In genomic region chr6:158707826-158708225, GRCh38 we compare ENCODE assay signal across 11 cellular contexts. TPM values are rescaled to one million over a fixed set of nuclear protein-coding genes. Genes with fewer than 3 reads are reported as not detected.
DNase-seq lines count a peak whose midpoint lies in the region; ATAC-seq, FAIRE-seq and TF ChIP-seq lines count a peak whose summit lies in the region.
"Had no signal": no experiment of that assay in that cellular context is flagged by ENCODE, and none has a peak within 500 bp of the region (broad histone marks: within the 10 kb centered on the region; RNA-seq: fewer than 3 reads in every experiment).

No MANE protein-coding gene starts in this region.

- POLR2A ChIA-PET in T-cell (lab: Charles Lee) = interaction anchor here in 1 of 2 donors (0.6 kb wide), 1 partner anchor 274 kb away, joined by 3 read pairs; no protein-coding TSS in a partner anchor

- H3K4me1 ChIP-seq in left lung (peaks cover 24 to 35% of the 10 kb centered on the region in 2 donors), thoracic aorta (ENCODE audit: control insufficient read depth in 1 of 2, low read depth in 2 of 2) (peaks cover 22 to 51% of the 10 kb centered on the region in 2 donors)

- CTCF ChIA-PET in T-cell (lab: Charles Lee) = interaction anchor here in 1 of 2 donors (0.6 to 0.7 kb wide), 3 partner anchors 85 to 380 kb away, joined by 3 read pairs; no protein-coding TSS in a partner anchor

- H3K9me3 ChIP-seq in left lung = no peaks in the 10 kb centered on the region
- no peaks in the 10 kb centered on the region for H3K9me3 ChIP-seq in thoracic aorta

- intact Hi-C loops in left lung (cut with DNase I) = no loop called here

- H3K27me3 ChIP-seq in left lung = no peaks in the 10 kb centered on the region
- no peaks in the 10 kb centered on the region for H3K27me3 ChIP-seq in thoracic aorta (replicated peaks; ENCODE audit: insufficient read depth)

- H3K4me3 Mint-ChIP-seq in IgD-negative memory B cell (peak overlapping the region in 3 of 4 donors; percentile 3 to 86 (median 79)), brain (no peak overlapping the region), T-cell (no peak overlapping the region)
- H3K4me3 Mint-ChIP-seq in stimulated activated naive CD8-positive, alpha-beta T cell treated with anti-CD3 and anti-CD28 coated beads, Interleukin-15, amount 100 ng/mL, for 72 hours = no peak overlapping the region
- H3K4me3 Mint-ChIP-seq: activated CD4-positive, alpha-beta T cell treated with anti-CD3 and anti-CD28 coated beads for 36 hours had no signal

- H3K27ac Mint-ChIP-seq in IgD-negative memory B cell = peak overlapping the region in 1 of 3 donors; percentile 9
- peak overlapping the region in 3 of 5 experiments; percentile 12 to 87 (median 26) for H3K27ac Mint-ChIP-seq in brain
- no peak overlapping the region for H3K27ac Mint-ChIP-seq in T-cell
- H3K27ac Mint-ChIP-seq in stimulated activated naive CD8-positive, alpha-beta T cell treated with anti-CD3 and anti-CD28 coated beads, Interleukin-15, amount 100 ng/mL, for 72 hours = no peak overlapping the region

- H3K4me3 ChIP-seq in left lung (no peak overlapping the region), thoracic aorta (peak overlapping the region; percentile 68)

- H3K9me3 Mint-ChIP-seq in IgD-negative memory B cell (no peaks in the 10 kb centered on the region), brain (peaks cover 0 to 3% (median 0%) of the 10 kb centered on the region in 5 experiments), T-cell (no peaks in the 10 kb centered on the region)
- H3K9me3 Mint-ChIP-seq in stimulated activated naive CD8-positive, alpha-beta T cell treated with anti-CD3 and anti-CD28 coated beads, Interleukin-15, amount 100 ng/mL, for 72 hours = no peaks in the 10 kb centered on the region

- ATAC-seq in left lung (peak; percentile 60), thoracic aorta (ENCODE audit: insufficient number of reproducible peaks, low FRiP score, low read depth) (peak; percentile 42), T-cell (replicated peaks in 1 of 4) (no peak), GM19463 (IDR thresholded peaks at IDR 0.05; ENCODE audit: unreplicated experiment) (no peak)
- no peak for ATAC-seq in stimulated activated naive CD8-positive, alpha-beta T cell treated with anti-CD3 and anti-CD28 coated beads, Interleukin-15, amount 100 ng/mL, for 72 hours
- ATAC-seq: activated CD4-positive, alpha-beta T cell treated with anti-CD3 and anti-CD28 coated beads for 36 hours; left lobe of liver had no signal

- H3K27me3 Mint-ChIP-seq in IgD-negative memory B cell (peaks cover 2% of the 10 kb centered on the region), brain (peaks cover 4% of the 10 kb centered on the region), T-cell (no peaks in the 10 kb centered on the region)
- no peaks in the 10 kb centered on the region for H3K27me3 Mint-ChIP-seq in stimulated activated naive CD8-positive, alpha-beta T cell treated with anti-CD3 and anti-CD28 coated beads, Interleukin-15, amount 100 ng/mL, for 72 hours
- H3K27me3 Mint-ChIP-seq: activated CD4-positive, alpha-beta T cell treated with anti-CD3 and anti-CD28 coated beads for 36 hours had no signal

- H3K36me3 Mint-ChIP-seq in IgD-negative memory B cell = no peaks in the 10 kb centered on the region
- peaks cover 3% of the 10 kb centered on the region for H3K36me3 Mint-ChIP-seq in brain
- peaks cover 34% of the 10 kb centered on the region for H3K36me3 Mint-ChIP-seq in T-cell

- TF ChIP-seq CTCF in brain (conservative IDR thresholded peaks at IDR 0.05) = no peak
- no peak for TF ChIP-seq CTCF in left lung (IDR thresholded peaks at IDR 0.05)
- TF ChIP-seq CTCF in thoracic aorta (IDR thresholded peaks at IDR 0.05) = no peak

- FAIRE-seq in GM12892 (lab: Jason Lieb, UNC) = no peak

- TF ChIP-seq POLR2A in GM12892 (IDR thresholded peaks at IDR 0.05; ENCODE audit: low read depth, low read length) = no peak

- peaks cover 17 to 23% (median 17%) of the 10 kb centered on the region in 3 donors for H3K4me1 Mint-ChIP-seq in IgD-negative memory B cell
- peaks cover 50% of the 10 kb centered on the region for H3K4me1 Mint-ChIP-seq in brain
- peaks cover 7 to 10% (median 9%) of the 10 kb centered on the region in 3 donors for H3K4me1 Mint-ChIP-seq in T-cell
- H3K4me1 Mint-ChIP-seq in stimulated activated naive CD8-positive, alpha-beta T cell treated with anti-CD3 and anti-CD28 coated beads, Interleukin-15, amount 100 ng/mL, for 72 hours = peaks cover 30% of the 10 kb centered on the region

- DNase-seq in left lung = peak in 1 of 2 donors; percentile 68
- no peak for DNase-seq in thoracic aorta (ENCODE audit: low spot score)
- DNase-seq in T-cell = no peak
- DNase-seq in GM12892 (ENCODE audit: insufficient read length) = no peak
- no peak for DNase-seq in stimulated activated naive CD8-positive, alpha-beta T cell treated with anti-CD3 and anti-CD28 coated beads, Interleukin-15, amount 100 ng/mL, for 72 hours
- DNase-seq: activated CD4-positive, alpha-beta T cell treated with anti-CD3 and anti-CD28 coated beads for 36 hours; NCI-H82 had no signal

- peak overlapping the region; percentile 67 to 77 for H3K27ac ChIP-seq in left lung
- H3K27ac ChIP-seq in thoracic aorta = peak overlapping the region; percentile 82 to 88

- H3K36me3 ChIP-seq in left lung (no peaks in the 10 kb centered on the region), thoracic aorta (no peaks in the 10 kb centered on the region)

RNA-seq across cellular contexts. Expression of gene SYTL3, which starts 58.0 kb away (rescaled TPM):
- 1.8 TPM for polyA plus RNA-seq in IgD-negative memory B cell
- polyA plus RNA-seq in brain (ENCODE audit: insufficient read depth, low read depth, low replicate concordance) = 8.0 TPM
- 1 to 10 TPM; 6.5 to 9.1 TPM for total RNA-seq in left lung
- 1 to 10 TPM; 7.1 to 9.6 TPM for total RNA-seq in thoracic aorta
- total RNA-seq in T-cell = 10 to 100 TPM; 14.4 to 45.6 (median 22.9) TPM
- 4.7 TPM for polyA plus RNA-seq in GM12892 (2012; ENCODE audit: missing spikeins)

Comparison
In these comparisons a context has a peak if more than half of its experiments do, and no peak if none do; other contexts are left out.
1. H3K27ac Mint-ChIP-seq: peak in brain (3 of 5); none in T-cell (0 of 2) and stimulated activated naive CD8-positive, alpha-beta T cell treated with anti-CD3 and anti-CD28 coated beads, Interleukin-15, amount 100 ng/mL, for 72 hours (0 of 2).
2. H3K4me3 Mint-ChIP-seq: peak in IgD-negative memory B cell (3 of 4); none in brain (0 of 5), T-cell (0 of 3) and stimulated activated naive CD8-positive, alpha-beta T cell treated with anti-CD3 and anti-CD28 coated beads, Interleukin-15, amount 100 ng/mL, for 72 hours (0 of 2).
3. ATAC-seq: peak in left lung (single experiment) and thoracic aorta (single experiment); none in T-cell (0 of 4), GM19463 (single experiment) and stimulated activated naive CD8-positive, alpha-beta T cell treated with anti-CD3 and anti-CD28 coated beads, Interleukin-15, amount 100 ng/mL, for 72 hours (single experiment).